In the genomic region with DNA sequence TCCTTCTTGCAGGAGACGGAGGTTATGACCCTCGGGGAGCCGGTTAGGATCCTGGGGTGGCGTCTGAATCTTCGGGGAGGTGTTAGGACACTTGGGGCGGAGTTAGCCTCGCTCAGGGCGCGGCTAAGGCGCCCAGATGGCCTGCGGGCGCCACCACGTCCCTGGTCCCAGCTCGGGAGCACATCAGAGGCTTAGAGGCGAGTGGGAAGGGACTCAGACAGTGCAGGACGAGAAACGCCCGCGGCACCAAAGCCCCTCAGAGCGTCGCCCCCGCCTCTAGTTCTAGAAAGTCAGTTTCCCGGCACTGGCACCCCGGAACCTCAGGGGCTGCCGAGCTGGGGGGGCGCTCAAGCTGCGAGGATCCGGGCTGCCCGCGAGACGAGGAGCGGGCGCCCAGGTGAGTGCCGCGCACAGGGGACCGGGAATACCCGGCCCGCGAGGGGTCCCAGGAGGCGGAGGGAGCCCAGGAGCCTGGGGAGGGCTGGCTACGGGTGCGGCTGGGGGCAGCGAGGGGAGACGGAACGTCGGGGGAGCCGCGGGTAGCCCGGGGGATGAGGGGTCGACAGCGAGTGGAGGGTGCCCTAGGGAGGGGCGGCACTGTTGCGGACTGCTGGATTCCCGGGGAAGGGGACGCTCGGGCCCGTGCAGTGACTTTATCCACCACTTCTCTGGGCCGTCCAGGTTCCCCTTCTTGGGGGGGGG, we compare ENCODE assay signal across 8 cellular contexts. TPM values are rescaled to one million over a fixed set of nuclear protein-coding genes. Genes with fewer than 3 reads are reported as not detected.
DNase-seq lines count a peak whose midpoint lies in the region; ATAC-seq and TF ChIP-seq lines count a peak whose summit lies in the region.

Gene HCK, plus strand, starts transcription at position 153 of the 702 bp plus-strand sequence.

- peaks cover 0 to 3% (median 0%) of the 10 kb centered on the region in 8 donors for H3K9me3 Mint-ChIP-seq in CD4-positive, alpha-beta memory T cell
- no peaks in the 10 kb centered on the region for H3K9me3 Mint-ChIP-seq in dendritic cell treated with granulocyte-macrophage colony-stimulating factor and Interleukin-4, amounts not matched to agents 40 ng/mL and 50 ng/mL, for 4 days
- H3K9me3 Mint-ChIP-seq in natural killer cell treated with Interleukin-12 subunit alpha and Interleukin-12 subunit beta and Interleukin-15 and Interleukin-18, amount 100 ng/mL, for 72 hours, result no peaks in the 10 kb centered on the region
- no peaks in the 10 kb centered on the region for H3K9me3 Mint-ChIP-seq in Calu3 (ENCODE audit: low read depth, unreplicated experiment)

- peak within 1 kb of the TSS in 1 of 7 donors; percentile 35 for H3K27ac Mint-ChIP-seq in CD4-positive, alpha-beta memory T cell
- H3K27ac Mint-ChIP-seq in dendritic cell treated with granulocyte-macrophage colony-stimulating factor and Interleukin-4, amounts not matched to agents 40 ng/mL and 50 ng/mL, for 4 days, result peak within 1 kb of the TSS; percentile 99
- H3K27ac Mint-ChIP-seq in natural killer cell treated with Interleukin-12 subunit alpha and Interleukin-12 subunit beta and Interleukin-15 and Interleukin-18, amount 100 ng/mL, for 72 hours, result peak within 1 kb of the TSS in 1 of 2 donors; percentile 51
- H3K27ac Mint-ChIP-seq in Calu3 (ENCODE audit: unreplicated experiment), result no peak within 1 kb of the TSS

- CTCF ChIA-PET in CD4-positive, alpha-beta memory T cell (lab: Charles Lee; ENCODE audit: partially characterized antibody), result no interaction called here
- CTCF ChIA-PET in Calu3 (lab: Charles Lee), result no interaction called here

- H3K36me3 ChIP-seq in CD4-positive, alpha-beta memory T cell (ENCODE audit: insufficient read depth, low read length), result no peaks in the 10 kb centered on the region
- H3K36me3 ChIP-seq in HUES6 (ENCODE audit: control insufficient read depth, insufficient read depth, low read length), result no peaks in the 10 kb centered on the region

- TF ChIP-seq CTCF in Calu3 (IDR thresholded peaks at IDR 0.05; ENCODE audit: unreplicated experiment), result no peak

- H3K27me3 Mint-ChIP-seq in CD4-positive, alpha-beta memory T cell, result peaks cover 41 to 57% of the 10 kb centered on the region in 2 donors
- H3K27me3 Mint-ChIP-seq in dendritic cell treated with granulocyte-macrophage colony-stimulating factor and Interleukin-4, amounts not matched to agents 40 ng/mL and 50 ng/mL, for 4 days, result no peaks in the 10 kb centered on the region
- H3K27me3 Mint-ChIP-seq in natural killer cell treated with Interleukin-12 subunit alpha and Interleukin-12 subunit beta and Interleukin-15 and Interleukin-18, amount 100 ng/mL, for 72 hours, result peaks cover 34 to 46% of the 10 kb centered on the region in 2 donors
- peaks cover 95% of the 10 kb centered on the region for H3K27me3 Mint-ChIP-seq in Calu3 (ENCODE audit: unreplicated experiment)

- peak within 1 kb of the TSS; percentile 52 to 85 (median 73) for H3K4me3 Mint-ChIP-seq in CD4-positive, alpha-beta memory T cell
- H3K4me3 Mint-ChIP-seq in dendritic cell treated with granulocyte-macrophage colony-stimulating factor and Interleukin-4, amounts not matched to agents 40 ng/mL and 50 ng/mL, for 4 days, result peak within 1 kb of the TSS; percentile 85
- H3K4me3 Mint-ChIP-seq in natural killer cell treated with Interleukin-12 subunit alpha and Interleukin-12 subunit beta and Interleukin-15 and Interleukin-18, amount 100 ng/mL, for 72 hours, result peak within 1 kb of the TSS; percentile 68
- H3K4me3 Mint-ChIP-seq in Calu3 (ENCODE audit: low read depth, unreplicated experiment), result no peak within 1 kb of the TSS

- H3K9me3 ChIP-seq in CD4-positive, alpha-beta memory T cell (ENCODE audit: control insufficient read depth in 1 of 2, low read length in 2 of 2), result no peaks in the 10 kb centered on the region
- H3K9me3 ChIP-seq in HUES6 (ENCODE audit: control insufficient read depth, insufficient read depth, low read depth, low read length), result peaks cover 10% of the 10 kb centered on the region

- H3K4me3 ChIP-seq in CD4-positive, alpha-beta memory T cell (ENCODE audit: low read length in 2 of 2), result no peak within 1 kb of the TSS
- peak within 1 kb of the TSS; percentile 66 for H3K4me3 ChIP-seq in HUES6 (ENCODE audit: low read depth, low read length)

- POLR2A ChIA-PET in CD4-positive, alpha-beta memory T cell (lab: Charles Lee; ENCODE audit: partially characterized antibody), result no interaction called here

- H3K4me1 Mint-ChIP-seq in CD4-positive, alpha-beta memory T cell, result peaks cover 13 to 22% (median 18%) of the 10 kb centered on the region in 4 donors
- H3K4me1 Mint-ChIP-seq in dendritic cell treated with granulocyte-macrophage colony-stimulating factor and Interleukin-4, amounts not matched to agents 40 ng/mL and 50 ng/mL, for 4 days (ENCODE audit: low read depth), result peaks cover 60% of the 10 kb centered on the region
- peaks cover 15 to 17% of the 10 kb centered on the region in 2 donors for H3K4me1 Mint-ChIP-seq in natural killer cell treated with Interleukin-12 subunit alpha and Interleukin-12 subunit beta and Interleukin-15 and Interleukin-18, amount 100 ng/mL, for 72 hours (ENCODE audit: low read depth in 2 of 2)
- no peaks in the 10 kb centered on the region for H3K4me1 Mint-ChIP-seq in Calu3 (ENCODE audit: low read depth, unreplicated experiment)

- BruUV-seq in Calu3 (replicated peaks; lab: Mats Ljungman, UMichigan), result no TSS peak

- no peak within 1 kb of the TSS for H3K27ac ChIP-seq in CD4-positive, alpha-beta memory T cell (ENCODE audit: low read depth, low read length)
- H3K27ac ChIP-seq in HUES6 (ENCODE audit: low read depth, low read length), result no peak within 1 kb of the TSS

- H3K4me1 ChIP-seq in CD4-positive, alpha-beta memory T cell (ENCODE audit: insufficient read depth, low read length), result peaks cover 20% of the 10 kb centered on the region
- no peaks in the 10 kb centered on the region for H3K4me1 ChIP-seq in HUES6 (ENCODE audit: control insufficient read depth, insufficient read depth, low read length)

- peaks cover 21% of the 10 kb centered on the region for H3K27me3 ChIP-seq in CD4-positive, alpha-beta memory T cell (ENCODE audit: insufficient read depth, low read length)
- H3K27me3 ChIP-seq in HUES6 (ENCODE audit: control insufficient read depth, insufficient read depth, low read length), result peaks cover 47% of the 10 kb centered on the region

- H3K36me3 Mint-ChIP-seq in CD4-positive, alpha-beta memory T cell, result no peaks in the 10 kb centered on the region
- peaks cover 52% of the 10 kb centered on the region for H3K36me3 Mint-ChIP-seq in dendritic cell treated with granulocyte-macrophage colony-stimulating factor and Interleukin-4, amounts not matched to agents 40 ng/mL and 50 ng/mL, for 4 days (ENCODE audit: low read depth)
- H3K36me3 Mint-ChIP-seq in natural killer cell treated with Interleukin-12 subunit alpha and Interleukin-12 subunit beta and Interleukin-15 and Interleukin-18, amount 100 ng/mL, for 72 hours, result no peaks in the 10 kb centered on the region
- no peaks in the 10 kb centered on the region for H3K36me3 Mint-ChIP-seq in Calu3 (ENCODE audit: insufficient read depth, unreplicated experiment)

- peak; percentile 46 to 61 for ATAC-seq in natural killer cell treated with Interleukin-12 subunit alpha and Interleukin-12 subunit beta and Interleukin-15 and Interleukin-18, amount 100 ng/mL, for 72 hours

- H3K9ac ChIP-seq in HUES6 (ENCODE audit: low read length), result no peak within 1 kb of the TSS

- no peak for DNase-seq in CD4-positive, alpha-beta memory T cell
- DNase-seq in natural killer cell treated with Interleukin-12 subunit alpha and Interleukin-12 subunit beta and Interleukin-15 and Interleukin-18, amount 100 ng/mL, for 72 hours (ENCODE audit: low spot score), result no peak
- DNase-seq in NCI-H345 (lab: John Stamatoyannopoulos, UW), result no peak
- DNase-seq in NCI-H2029 (lab: John Stamatoyannopoulos, UW), result no peak
- no peak for DNase-seq in NCI-H1092 treated with DMSO at 0.1 percent for 48 hours (lab: John Stamatoyannopoulos, UW)
- DNase-seq in Calu3, result no peak

- intact Hi-C loops in CD4-positive, alpha-beta memory T cell (cut with micrococcal nuclease), result no loop called here
- intact Hi-C loops in dendritic cell treated with granulocyte-macrophage colony-stimulating factor and Interleukin-4, amounts not matched to agents 40 ng/mL and 50 ng/mL, for 4 days (cut with micrococcal nuclease), result loop anchor here (2.0 kb wide), 2 partner anchors 17 kb away; no protein-coding TSS in a partner anchor
- intact Hi-C loops in Calu3 (cut with micrococcal nuclease; ENCODE audit: unreplicated experiment), result no loop called here

RNA-seq across cellular contexts. Expression of gene HCK, which starts in this region (rescaled TPM):
- 1 to 10 TPM; 1.0 to 1.3 TPM for total RNA-seq in CD4-positive, alpha-beta memory T cell
- polyA plus RNA-seq in CD4-positive, alpha-beta memory T cell, result under 1 TPM; 0.09 to 0.48 TPM
- under 1 TPM in 1 of 2 donors, not detected in 1; 0.14 TPM for total RNA-seq in natural killer cell treated with Interleukin-12 subunit alpha and Interleukin-12 subunit beta and Interleukin-15 and Interleukin-18, amount 100 ng/mL, for 72 hours
- not detected in 2 replicates for total RNA-seq in Calu3 (2022)

Comparison
In these comparisons a context has a peak if more than half of its experiments do, and no peak if none do; other contexts are left out.
1. Peak in ATAC-seq in natural killer cell treated with Interleukin-12 subunit alpha and Interleukin-12 subunit beta and Interleukin-15 and Interleukin-18, amount 100 ng/mL, for 72 hours; RNA of the gene not detected or under 1 TPM.